ENCODE assay signal across 22 cellular contexts in the genomic region with DNA sequence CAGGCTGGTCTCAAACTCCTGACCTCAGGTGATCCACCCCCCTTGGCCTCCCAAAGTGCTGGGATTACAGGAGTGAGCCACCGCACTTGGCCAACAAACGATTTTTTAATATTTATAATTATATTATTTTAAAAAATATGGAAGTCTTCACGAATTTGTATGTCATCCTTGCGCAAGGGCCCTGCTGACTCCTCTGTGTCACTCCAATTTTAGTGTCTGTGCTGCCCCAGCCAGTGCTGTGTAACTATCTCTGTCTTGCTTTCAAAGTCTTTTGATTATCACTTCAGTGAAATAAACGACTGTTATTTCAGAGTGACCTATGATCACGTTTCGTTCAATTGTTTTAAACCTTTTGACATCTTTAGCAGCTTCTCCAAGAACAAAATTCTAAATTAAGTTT. TPM values are rescaled to one million over a fixed set of nuclear protein-coding genes. Genes with fewer than 3 reads are reported as not detected.
DNase-seq lines count a peak whose midpoint lies in the region; ATAC-seq, FAIRE-seq and TF ChIP-seq lines count a peak whose summit lies in the region.
"Had no signal": no experiment of that assay in that cellular context is flagged by ENCODE, and none has a peak within 500 bp of the region (broad histone marks: within the 10 kb centered on the region; RNA-seq: fewer than 3 reads in every experiment).

No MANE protein-coding gene starts in this region.

- no peak overlapping the region for H3K27ac ChIP-seq in IMR-90 (ENCODE audit: insufficient read depth, low read length)
- no peak overlapping the region for H3K27ac ChIP-seq in K562 (ENCODE audit: extremely low read depth, low read depth, low read length)
- no peak overlapping the region for H3K27ac ChIP-seq in mesendoderm (ENCODE audit: low read depth, low read length)
- H3K27ac ChIP-seq: BLaER1 treated with 17β-estradiol and CSF1 and Interleukin-3, amounts not matched to agents 10 nM and 100 nM had no signal

- H4K20me1 ChIP-seq in IMR-90 (ENCODE audit: insufficient read depth, low read length) (no peaks in the 10 kb centered on the region), K562 (replicated peaks; ENCODE audit: control insufficient read depth, insufficient read depth, low read length) (no peaks in the 10 kb centered on the region)
- H4K20me1 ChIP-seq: BLaER1 treated with 17β-estradiol and CSF1 and Interleukin-3, amounts not matched to agents 10 nM and 100 nM had no signal

- TF ChIP-seq EP300 in K562 (IDR thresholded peaks at IDR 0.05; ENCODE audit: low read length): no peak

- CTCF ChIA-PET in IMR-90 (lab: Yijun Ruan, JAX): no interaction called here
- CTCF ChIA-PET in K562 (lab: Yijun Ruan, JAX; ENCODE audit: low intra/inter-chr PET ratio): no interaction called here

- H2BK120ac ChIP-seq in IMR-90 (ENCODE audit: low read depth, low read length) (no peak overlapping the region), mesendoderm (ENCODE audit: low read depth, low read length) (no peak overlapping the region)

- H3K36me3 ChIP-seq in IMR-90 (ENCODE audit: control insufficient read depth, insufficient read depth, low read length) (no peaks in the 10 kb centered on the region), K562 (ENCODE audit: control insufficient read depth, insufficient read depth, low read length) (no peaks in the 10 kb centered on the region), mesendoderm (ENCODE audit: control insufficient read depth, insufficient read depth, low read length) (no peaks in the 10 kb centered on the region)

- in situ Hi-C loops in IMR-90 (cut with MboI; ENCODE audit: low sequenced_read_pairs): no loop called here
- in situ Hi-C loops in K562 (cut with MboI): no loop called here

- ATAC-seq in IMR-90 (ENCODE audit: low read depth) (no peak), K562 (no peak)
- ATAC-seq: GM12878, GM23338, HCT116 had no signal

- BruUV-seq in IMR-90 (replicated peaks; lab: Mats Ljungman, UMichigan) (no TSS peak), K562 (replicated peaks; lab: Mats Ljungman, UMichigan) (no TSS peak)

- H4K5ac ChIP-seq in IMR-90 (ENCODE audit: low read depth, low read length) (no peak overlapping the region), mesendoderm (ENCODE audit: low read length) (no peak overlapping the region)

- no peak overlapping the region for H3K14ac ChIP-seq in IMR-90 (replicated peaks; ENCODE audit: low read depth, low read length)

- peaks cover 13 to 38% of the 10 kb centered on the region in 2 donors for H3K36me3 Mint-ChIP-seq in CD14-positive monocyte
- H3K36me3 Mint-ChIP-seq in nephron progenitor cell (ENCODE audit: low read depth): peaks cover 12% of the 10 kb centered on the region
- H3K36me3 Mint-ChIP-seq: CD4-positive, CD25-positive, alpha-beta regulatory T cell had no signal

- H3K4ac ChIP-seq in IMR-90 (ENCODE audit: low read depth, low read length): no peak overlapping the region
- no peak overlapping the region for H3K4ac ChIP-seq in mesendoderm (ENCODE audit: low read depth, low read length)

- H2AK5ac ChIP-seq in IMR-90 (ENCODE audit: low read depth, low read length) (no peak overlapping the region), mesendoderm (ENCODE audit: low read length) (no peak overlapping the region)

- H2BK15ac ChIP-seq in IMR-90 (ENCODE audit: low read depth, low read length) (no peak overlapping the region), mesendoderm (replicated peaks; ENCODE audit: low read depth) (no peak overlapping the region)

- H3K23ac ChIP-seq in IMR-90 (ENCODE audit: low read depth, low read length) (no peak overlapping the region), mesendoderm (ENCODE audit: low read length) (no peak overlapping the region)

- H3K4me2 ChIP-seq in IMR-90 (ENCODE audit: low read depth, low read length) (no peak overlapping the region), K562 (ENCODE audit: insufficient read depth, low read length) (no peak overlapping the region), mesendoderm (ENCODE audit: low read length) (no peak overlapping the region)
- H3K4me2 ChIP-seq: BLaER1 treated with 17β-estradiol and CSF1 and Interleukin-3, amounts not matched to agents 10 nM and 100 nM; GM23338 had no signal

- no peaks in the 10 kb centered on the region; the same call in 1 of the 2 replicates for H3K27me3 ChIP-seq in IMR-90 (ENCODE audit: control insufficient read depth, insufficient read depth, low read length)
- H3K27me3 ChIP-seq in K562 (ENCODE audit: control insufficient read depth in 2 of 2, insufficient read depth in 2 of 2, low read length in 2 of 2): peaks cover 9 to 22% of the 10 kb centered on the region in 2 experiments; a peak in 4 of 5 replicates
- no peaks in the 10 kb centered on the region for H3K27me3 ChIP-seq in mesendoderm (ENCODE audit: insufficient read depth, low read length, poor library complexity)

- H3K4me3 ChIP-seq in IMR-90 (ENCODE audit: insufficient read depth, low read depth, low read length) (no peak overlapping the region), NB4 (ENCODE audit: low read depth, low read length) (no peak overlapping the region), K562 (no peak overlapping the region), mesendoderm (ENCODE audit: low read length) (no peak overlapping the region)
- H3K4me3 ChIP-seq: BLaER1 treated with 17β-estradiol and CSF1 and Interleukin-3, amounts not matched to agents 10 nM and 100 nM; GM12878; GM23338 had no signal

- POLR2A ChIA-PET in IMR-90 (lab: Charles Lee; ENCODE audit: unreplicated experiment): no interaction called here
- POLR2A ChIA-PET in K562 (lab: Yijun Ruan, JAX): no interaction called here

- H3K27ac Mint-ChIP-seq in CD14-positive monocyte: peak overlapping the region; percentile 6 to 87 (median 43)
- no peak overlapping the region for H3K27ac Mint-ChIP-seq in nephron progenitor cell
- H3K27ac Mint-ChIP-seq: B cell; CD4-positive, CD25-positive, alpha-beta regulatory T cell; CD8-positive, alpha-beta memory T cell; GM23338; HFFc6; IgD-negative memory B cell had no signal

- H3K9me3 Mint-ChIP-seq in CD14-positive monocyte (peaks cover 10 to 33% (median 26%) of the 10 kb centered on the region in 7 donors), nephron progenitor cell (peaks cover 35% of the 10 kb centered on the region)

- H3K4me3 Mint-ChIP-seq in CD14-positive monocyte: no peak overlapping the region
- H3K4me3 Mint-ChIP-seq in nephron progenitor cell: no peak overlapping the region
- H3K4me3 Mint-ChIP-seq: B cell; CD8-positive, alpha-beta memory T cell; GM23338; HFFc6; IgD-negative memory B cell had no signal

- TF ChIP-seq CTCF in CD14-positive monocyte (IDR thresholded peaks at IDR 0.05) (no peak), IMR-90 (conservative IDR thresholded peaks at IDR 0.05; ENCODE audit: low read depth, low read length) (no peak), NB4 (IDR thresholded peaks at IDR 0.05; ENCODE audit: low read depth, low read length) (no peak), K562 (IDR thresholded peaks at IDR 0.05 in 2 of 3, conservative IDR thresholded peaks at IDR 0.05 in 1 of 3; ENCODE audit: insufficient read depth in 2 of 3, low read depth in 1 of 3, low read length in 3 of 3) (no peak), nephron progenitor cell (IDR thresholded peaks at IDR 0.05) (no peak)

- H3K9me1 ChIP-seq in IMR-90 (ENCODE audit: insufficient read depth, low read length) (no peaks in the 10 kb centered on the region), K562 (ENCODE audit: control insufficient read depth, insufficient read depth, low read length) (no peaks in the 10 kb centered on the region)

- H2BK5ac ChIP-seq in IMR-90 (ENCODE audit: low read depth, low read length, poor library complexity, severe bottlenecking) (no peak overlapping the region), mesendoderm (ENCODE audit: low read length) (no peak overlapping the region)

- TF ChIP-seq POLR2A in IMR-90 (IDR thresholded peaks at IDR 0.05; ENCODE audit: low read depth, low read length) (no peak), NB4 (IDR thresholded peaks at IDR 0.05; ENCODE audit: extremely low read depth, insufficient read length) (no peak), K562 (conservative IDR thresholded peaks at IDR 0.05) (no peak)

- FAIRE-seq in K562 (lab: Jason Lieb, UNC): peak; percentile 40
- FAIRE-seq: GM12878, HTR-8/SVneo had no signal

- no peak overlapping the region for H3K9ac ChIP-seq in IMR-90 (ENCODE audit: low read depth, low read length)
- H3K9ac ChIP-seq in K562 (ENCODE audit: insufficient read depth in 1 of 2, low read depth in 2 of 2, low read length in 2 of 2): no peak overlapping the region
- no peak overlapping the region for H3K9ac ChIP-seq in mesendoderm (ENCODE audit: low read length)
- H3K9ac ChIP-seq: BLaER1 treated with 17β-estradiol and CSF1 and Interleukin-3, amounts not matched to agents 10 nM and 100 nM had no signal

- 40% methylated on average over 1 of the region's 7 CpGs; no CpG with 5 or more reads in 1 of the 2 experiments for WGBS in IMR-90 (ENCODE audit: extremely low coverage in 2 of 2, insufficient read length in 1 of 2), 2 experiments
- 5% methylated on average over 7 of the region's 7 CpGs for WGBS in K562 (ENCODE audit: insufficient coverage, low coverage, missing lambda C conversion rate)
- no CpG with 5 or more reads among the region's 7 CpGs for WGBS in mesendoderm (ENCODE audit: extremely low coverage, insufficient coverage, low lambda C conversion rate)

- H3K4me1 ChIP-seq in IMR-90 (ENCODE audit: control insufficient read depth, insufficient read depth, low read length): no peaks in the 10 kb centered on the region
- H3K4me1 ChIP-seq in K562 (replicated peaks in 1 of 2; ENCODE audit: control insufficient read depth in 2 of 2, insufficient read depth in 2 of 2, low read length in 2 of 2): peaks cover 0 to 3% of the 10 kb centered on the region in 2 experiments; a peak in 1 of 5 replicates
- no peaks in the 10 kb centered on the region for H3K4me1 ChIP-seq in mesendoderm (ENCODE audit: control insufficient read depth, low read depth, low read length)

- TF ChIP-seq RAD21 in IMR-90 (IDR thresholded peaks at IDR 0.05; ENCODE audit: low read length) (no peak), K562 (CRISPR knock-in tag; conservative IDR thresholded peaks at IDR 0.05 in 1 of 2, IDR thresholded peaks at IDR 0.05 in 1 of 2) (no peak)

- no peaks in the 10 kb centered on the region for H3K79me1 ChIP-seq in IMR-90 (ENCODE audit: low read depth in 1 of 2, low read length in 2 of 2)
- H3K79me1 ChIP-seq in mesendoderm (ENCODE audit: low read length): no peaks in the 10 kb centered on the region

- H2AFZ ChIP-seq in IMR-90 (replicated peaks; ENCODE audit: low read length, poor library complexity): no peak overlapping the region
- H2AFZ ChIP-seq in K562 (ENCODE audit: low read depth, low read length): no peak overlapping the region
- H2AFZ ChIP-seq: GM23338 had no signal

- H3K27me3 Mint-ChIP-seq in CD14-positive monocyte (ENCODE audit: low read depth in 3 of 3) (peaks cover 0 to 3% (median 2%) of the 10 kb centered on the region in 3 donors), nephron progenitor cell (ENCODE audit: low read depth, poor library complexity) (peaks cover 12% of the 10 kb centered on the region)
- H3K27me3 Mint-ChIP-seq: B cell; CD4-positive, CD25-positive, alpha-beta regulatory T cell; CD8-positive, alpha-beta memory T cell had no signal

- intact Hi-C loops in CD14-positive monocyte (cut with micrococcal nuclease): no loop called here
- intact Hi-C loops in IMR-90 (cut with micrococcal nuclease): no loop called here
- intact Hi-C loops in K562 (cut with micrococcal nuclease): no loop called here

- no peak overlapping the region for H4K8ac ChIP-seq in IMR-90 (ENCODE audit: low read depth in 2 of 2, low read length in 2 of 2)
- no peak overlapping the region for H4K8ac ChIP-seq in mesendoderm (ENCODE audit: low read depth, low read length)

- DNase-seq in CD14-positive monocyte (ENCODE audit: low spot score): peak; percentile 69
- DNase-seq in IMR-90: no peak
- peak; percentile 65 for DNase-seq in NB4 (ENCODE audit: low read depth)
- DNase-seq in K562 (ENCODE audit: extremely low read depth in 1 of 4, low spot score in 3 of 4): no peak
- DNase-seq in mesendoderm: no peak
- no peak for DNase-seq in nephron progenitor cell
- DNase-seq: CD4-positive, CD25-positive, alpha-beta regulatory T cell; CD8-positive, alpha-beta memory T cell; COR-L47; DMS 273 treated with DMSO at 0.1 percent for 48 hours; DMS53; DND-41; EL; H7; HFFc6 had no signal

- H3K4me1 Mint-ChIP-seq in CD14-positive monocyte (peaks cover 44% of the 10 kb centered on the region), nephron progenitor cell (peaks cover 11% of the 10 kb centered on the region)
- H3K4me1 Mint-ChIP-seq: CD4-positive, CD25-positive, alpha-beta regulatory T cell; CD8-positive, alpha-beta memory T cell had no signal

- no peak overlapping the region for H4K91ac ChIP-seq in IMR-90 (ENCODE audit: insufficient read depth, low read depth, low read length)

- H3K9me3 ChIP-seq in IMR-90 (ENCODE audit: control insufficient read depth, insufficient read depth, low read length) (peaks cover 3% of the 10 kb centered on the region; the same call in 1 of the 2 replicates), K562 (replicated peaks; ENCODE audit: control insufficient read depth, insufficient read depth, low read depth, low read length) (peaks cover 10% of the 10 kb centered on the region)

- H2AK9ac ChIP-seq in IMR-90 (replicated peaks; ENCODE audit: low read depth, low read length, poor library complexity): no peak overlapping the region

- H3K56ac ChIP-seq in IMR-90 (ENCODE audit: extremely low read depth, insufficient read depth, low read length) (no peak overlapping the region), mesendoderm (ENCODE audit: low read length) (no peak overlapping the region)

- dilution Hi-C loops in IMR-90 (cut with HindIII; ENCODE audit: low sequenced_read_pairs, unreplicated experiment): no loop called here

- H2BK20ac ChIP-seq in IMR-90 (ENCODE audit: low read depth, low read length): no peak overlapping the region

- H3K79me2 ChIP-seq in K562 (ENCODE audit: control insufficient read depth, insufficient read depth, low read length): no peaks in the 10 kb centered on the region
- H3K79me2 ChIP-seq in mesendoderm (ENCODE audit: control insufficient read depth, insufficient read depth, low read length): no peaks in the 10 kb centered on the region

- no peak overlapping the region for H3K18ac ChIP-seq in IMR-90 (ENCODE audit: low read depth, low read length)
- H3K18ac ChIP-seq in mesendoderm (ENCODE audit: low read length): no peak overlapping the region

RNA-seq across cellular contexts. Expression of gene MMP17, which starts 13.1 kb away (rescaled TPM):
- polyA plus RNA-seq in CD14-positive monocyte: 1 to 10 TPM; 2.8 to 3.0 TPM
- total RNA-seq in IMR-90 (2012; rRNA removed): 1.4 and 1.7 TPM in 2 replicates
- 11.8 and 15.9 TPM in 2 replicates for polyA plus RNA-seq in IMR-90 (2012; rRNA removed)
- 11.7 and 17.3 TPM in 2 replicates for polyA plus RNA-seq in IMR-90 (2012; cell fraction: cytosol; rRNA removed)
- 14.0 and 49.8 TPM in 2 replicates for polyA plus RNA-seq in IMR-90 (2012; cell fraction: nucleus; rRNA removed; ENCODE audit: low replicate concordance)
- total RNA-seq in K562 (2011; cell fraction: chromatin; rRNA removed; ENCODE audit: low replicate concordance): 65.7 and 167 TPM in 2 replicates
- total RNA-seq in K562 (2011; cell fraction: nucleolus; rRNA removed): 84.0 and 92.2 TPM in 2 replicates
- total RNA-seq in K562 (2011; cell fraction: nucleoplasm; rRNA removed): 68.9 and 73.7 TPM in 2 replicates
- total RNA-seq in K562 (2014; rRNA removed): 12.7 and 17.5 TPM in 2 replicates
- total RNA-seq in K562 (2014; rRNA removed; fragmentation: Illumina TruSeq; extraction: Trizol): 0.93 and 1.1 TPM in 2 replicates
- 4.0 and 4.6 TPM in 2 replicates for total RNA-seq in K562 (2015; rRNA removed; fragmentation: Illumina TruSeq; extraction: Trizol)
- 18.0 and 20.1 TPM in 2 replicates for total RNA-seq in K562 (2021)
- 17.1 and 57.8 TPM in 2 replicates for polyA plus RNA-seq in K562 (2011; rRNA removed)
- polyA plus RNA-seq in K562 (2011; cell fraction: cytosol; rRNA removed): 29.3 and 39.3 TPM in 2 replicates
- 170 and 193 TPM in 2 replicates for polyA plus RNA-seq in K562 (2011; cell fraction: nucleus; rRNA removed)
- polyA plus RNA-seq in K562 (2012): 17.2 and 26.5 TPM in 2 replicates
- polyA plus RNA-seq in K562 (2014; fragmentation: Illumina TruSeq; extraction: Trizol): 5.0 and 11.6 TPM in 2 replicates
- polyA plus RNA-seq in K562 (2014; fragmentation: Nextera tagmentation; extraction: Ambion mirVana): not detected
- polyA plus RNA-seq in K562 (2014; rRNA removed): 21.2 and 24.1 TPM in 2 replicates
- 4.9 and 7.1 TPM in 2 replicates for polyA minus RNA-seq in K562 (2011; rRNA and poly(A)+ RNA removed)
- 13.5 and 30.6 TPM in 2 replicates for polyA minus RNA-seq in K562 (2011; cell fraction: cytosol; rRNA and poly(A)+ RNA removed)
- 25.7 and 56.9 TPM in 2 replicates for polyA minus RNA-seq in K562 (2011; cell fraction: nucleus; rRNA and poly(A)+ RNA removed)
- polyA plus RNA-seq in mesendoderm (2013, experiment 1 of 2): 5.5 TPM
- polyA plus RNA-seq in mesendoderm (2013, experiment 2 of 2): 5.9 TPM
- total RNA-seq: CD4-positive, CD25-positive, alpha-beta regulatory T cell had no signal
- polyA plus RNA-seq: CD8-positive, alpha-beta memory T cell had no signal

Comparison
In these comparisons a context has a peak if more than half of its experiments do, and no peak if none do; other contexts are left out.
1. DNase-seq: peak in CD14-positive monocyte (single experiment) and NB4 (single experiment); none in IMR-90 (single experiment), K562 (0 of 4), mesendoderm (single experiment) and nephron progenitor cell (single experiment).